ENCODE assay signal across 9 cellular contexts in the genomic region with DNA sequence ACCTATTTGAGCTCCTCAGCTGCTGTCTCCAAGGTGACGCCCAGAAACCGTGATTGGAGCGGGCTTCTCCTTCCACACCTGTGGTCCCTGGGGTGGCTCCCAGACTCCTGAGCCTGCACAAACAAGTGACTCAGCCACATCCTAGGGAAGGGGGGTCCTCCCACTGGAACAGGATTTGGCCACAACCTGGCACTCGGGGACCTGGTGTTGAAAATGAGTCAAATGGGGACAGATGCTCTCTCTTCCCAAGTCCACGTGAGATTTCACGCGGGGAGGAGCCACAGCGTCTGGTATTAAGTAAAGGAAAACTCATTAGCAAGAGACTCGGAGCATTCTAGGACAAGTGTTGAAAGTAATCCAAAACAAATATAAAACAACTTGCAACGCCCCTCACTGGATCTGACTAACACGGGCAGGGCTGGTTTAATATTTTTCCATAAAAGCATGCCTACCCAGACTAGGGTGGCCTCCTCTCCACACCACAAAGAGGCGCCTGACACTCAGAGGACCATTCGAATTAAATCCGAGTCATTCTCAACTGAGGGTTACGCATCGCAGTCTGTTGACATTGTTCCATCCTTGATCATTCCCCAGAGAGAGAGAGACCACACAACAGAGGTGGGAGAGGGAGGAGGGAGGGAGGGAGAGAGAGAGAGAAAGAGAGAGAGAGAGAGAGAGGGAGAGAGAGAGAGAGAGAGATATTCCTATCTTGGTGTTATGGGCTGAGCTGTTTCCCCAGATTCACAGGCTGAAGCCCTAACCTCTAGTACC.
DNase-seq lines count a peak whose midpoint lies in the region; ATAC-seq, FAIRE-seq and TF ChIP-seq lines count a peak whose summit lies in the region.
"Had no signal": no experiment of that assay in that cellular context is flagged by ENCODE, and none has a peak within 500 bp of the region (broad histone marks: within the 10 kb centered on the region; RNA-seq: fewer than 3 reads in every experiment).

No MANE protein-coding gene starts in this region.

- H3K23ac ChIP-seq in trophoblast cell (ENCODE audit: low read length) = no peak overlapping the region

- H3K27ac ChIP-seq in GM12878 (ENCODE audit: control insufficient read depth, insufficient read depth) (peak overlapping the region; percentile 22; the same call in 1 of the 2 replicates), uterus (peak overlapping the region; percentile 31 to 74), trophoblast cell (ENCODE audit: low read depth, low read length) (no peak overlapping the region)

- ATAC-seq in GM12878 (no peak), left colon (peak; percentile 63)

- no peaks in the 10 kb centered on the region for H3K9me3 ChIP-seq in GM12878 (replicated peaks; ENCODE audit: control insufficient read depth, insufficient read depth, low read length)
- no peaks in the 10 kb centered on the region for H3K9me3 ChIP-seq in uterus
- H3K9me3 ChIP-seq in trophoblast cell (ENCODE audit: insufficient read depth, low read depth, low read length) = no peaks in the 10 kb centered on the region

- no peak for TF ChIP-seq CTCF in GM12878 (IDR thresholded peaks at IDR 0.05 in 2 of 3, conservative IDR thresholded peaks at IDR 0.05 in 1 of 3; ENCODE audit: control insufficient read depth in 2 of 3, extremely low read depth in 1 of 3, insufficient read depth in 1 of 3, low read depth in 3 of 3, low read length in 3 of 3)
- peak in 3 of 4 experiments; percentile 4 to 47 (median 9) for TF ChIP-seq CTCF in uterus (IDR thresholded peaks at IDR 0.05)

- no peak for TF ChIP-seq RAD21 in GM12878 (IDR thresholded peaks at IDR 0.05; ENCODE audit: insufficient read depth, low read depth, low read length)

- FAIRE-seq in GM12878 (lab: Jason Lieb, UNC) = no peak

- no peak overlapping the region for H2BK5ac ChIP-seq in trophoblast cell (ENCODE audit: low read depth, low read length, poor library complexity)

- SMC1A ChIA-PET in GM12878 (lab: Charles Lee; ENCODE audit: uncharacterized antibody, unreplicated experiment) = interaction anchor here (0.6 to 9.6 kb wide), 8 partner anchors 12 to 223 kb away, joined by 3 to 205 read pairs (median 32); a partner anchor contains a TSS

- no TSS peak for BruUV-seq in GM12878 (replicated peaks; lab: Mats Ljungman, UMichigan)

- WGBS in GM12878 (ENCODE audit: insufficient coverage, insufficient replicate concordance, low lambda C conversion rate, missing lambda C conversion rate) = 96% methylated on average over 16 of the region's 16 CpGs
- no CpG with 5 or more reads among the region's 16 CpGs for WGBS in trophoblast cell (ENCODE audit: extremely low coverage, insufficient coverage, insufficient read length)

- TF ChIP-seq POLR2A in GM12878 (IDR thresholded peaks at IDR 0.05; ENCODE audit: low read depth, low read length) (no peak), uterus (IDR thresholded peaks at IDR 0.05) (no peak)

- no peak overlapping the region for H4K12ac ChIP-seq in trophoblast cell (ENCODE audit: low read depth, low read length)

- H2AFZ ChIP-seq in GM12878 (ENCODE audit: control insufficient read depth, low read depth, low read length) (no peak overlapping the region), trophoblast cell (ENCODE audit: insufficient read depth, low read length, poor library complexity) (no peak overlapping the region)

- H3K79me2 ChIP-seq in GM12878 (ENCODE audit: control insufficient read depth, insufficient read depth, low read length) (peaks cover 28% of the 10 kb centered on the region), trophoblast cell (ENCODE audit: control insufficient read depth, insufficient read depth, low read length, poor library complexity) (no peaks in the 10 kb centered on the region)

- H3K4me2 ChIP-seq in GM12878 (ENCODE audit: control insufficient read depth, insufficient read depth) (no peak overlapping the region), trophoblast cell (ENCODE audit: low read length) (no peak overlapping the region)

- peaks cover 6 to 15% of the 10 kb centered on the region in 2 experiments; a peak in 3 of 4 replicates for H3K36me3 ChIP-seq in GM12878 (ENCODE audit: control insufficient read depth in 2 of 2, insufficient read depth in 2 of 2, low read length in 1 of 2)
- H3K36me3 ChIP-seq in uterus = no peaks in the 10 kb centered on the region
- H3K36me3 ChIP-seq in trophoblast cell (ENCODE audit: control insufficient read depth in 1 of 2, insufficient read depth in 2 of 2, low read length in 2 of 2) = no peaks in the 10 kb centered on the region

- H3K14ac ChIP-seq in trophoblast cell (ENCODE audit: low read length) = no peak overlapping the region

- RAD21 ChIA-PET in GM12878 (lab: Charles Lee; ENCODE audit: unreplicated experiment) = interaction anchor here (1.9 kb wide), 1 partner anchor 12 kb away, joined by 7 read pairs; no protein-coding TSS in a partner anchor

- no peak overlapping the region for H2BK12ac ChIP-seq in trophoblast cell (ENCODE audit: low read length)

- H3K9ac ChIP-seq in GM12878 (ENCODE audit: control insufficient read depth, insufficient read depth, low read length) (no peak overlapping the region), trophoblast cell (ENCODE audit: low read length) (no peak overlapping the region)

- no peak overlapping the region for H2BK120ac ChIP-seq in trophoblast cell (ENCODE audit: insufficient read depth, low read length, poor library complexity)

- H4K8ac ChIP-seq in trophoblast cell (ENCODE audit: low read depth, low read length) = no peak overlapping the region

- DNase-seq in NCI-H2196 (lab: John Stamatoyannopoulos, UW; ENCODE audit: unreplicated experiment) (peak; percentile 53), NCI-H2196 treated with DMSO at 0.1 percent for 48 hours (lab: John Stamatoyannopoulos, UW; ENCODE audit: unreplicated experiment) (no peak), GM12878 (ENCODE audit: low read depth, low spot score) (no peak), left colon (peak; percentile 55 to 84), uterus (peak; percentile 57 to 65), putamen (ENCODE audit: low spot score) (no peak), trophoblast cell (no peak), pons (ENCODE audit: low spot score) (no peak)
- DNase-seq: CD4-positive, CD25-positive, alpha-beta regulatory T cell had no signal

- H3K4me3 ChIP-seq in GM12878 = no peak overlapping the region
- H3K4me3 ChIP-seq in uterus = no peak overlapping the region
- no peak overlapping the region for H3K4me3 ChIP-seq in trophoblast cell (ENCODE audit: low read depth, low read length)

- H4K91ac ChIP-seq in trophoblast cell (ENCODE audit: low read depth, low read length) = no peak overlapping the region

- H3K27me3 ChIP-seq in GM12878 (replicated peaks in 1 of 2; ENCODE audit: control insufficient read depth in 2 of 2, insufficient read depth in 2 of 2, low read length in 1 of 2) = no peaks in the 10 kb centered on the region
- no peaks in the 10 kb centered on the region for H3K27me3 ChIP-seq in uterus
- no peaks in the 10 kb centered on the region for H3K27me3 ChIP-seq in trophoblast cell (ENCODE audit: insufficient read depth, low read length)

- no peak overlapping the region for H3K18ac ChIP-seq in trophoblast cell (ENCODE audit: low read length)

- no peaks in the 10 kb centered on the region for H4K20me1 ChIP-seq in GM12878 (ENCODE audit: control insufficient read depth, insufficient read depth)

- H3K4me1 ChIP-seq in GM12878 (ENCODE audit: control insufficient read depth, insufficient read depth, low read length) (peaks cover 45% of the 10 kb centered on the region), uterus (peaks cover 0 to 15% of the 10 kb centered on the region in 2 donors), trophoblast cell (ENCODE audit: control insufficient read depth in 1 of 2, insufficient read depth in 2 of 2, low read length in 2 of 2) (peaks cover 10 to 11% of the 10 kb centered on the region in 2 experiments)

- no peak for TF ChIP-seq EP300 in GM12878 (IDR thresholded peaks at IDR 0.05; ENCODE audit: borderline replicate concordance in 1 of 2, control insufficient read depth in 1 of 2, low read depth in 2 of 2, low read length in 2 of 2)

- H2AK5ac ChIP-seq in trophoblast cell (ENCODE audit: low read length) = no peak overlapping the region

- no peak overlapping the region for H3K4ac ChIP-seq in trophoblast cell (ENCODE audit: low read depth, low read length)

- no peaks in the 10 kb centered on the region for H3K79me1 ChIP-seq in trophoblast cell (ENCODE audit: low read length)

- CTCF ChIA-PET in GM12878 (lab: Yijun Ruan, JAX) = interaction anchor here (1.0 to 5.7 kb wide), 6 partner anchors 32 to 212 kb away, joined by 3 to 82 read pairs (median 17); a partner anchor contains a TSS

- POLR2A ChIA-PET in GM12878 (lab: Charles Lee) = interaction anchor here (0.9 to 8.4 kb wide), 2 partner anchors 16 to 97 kb away, joined by 3 to 116 read pairs; no protein-coding TSS in a partner anchor

- intact Hi-C loops in GM12878 (cut with micrococcal nuclease; ENCODE audit: unreplicated experiment) (no loop called here), left colon (cut with DNase I, micrococcal nuclease) (no loop called here), uterus (cut with DNase I; ENCODE audit: low total_unique reads) (no loop called here)

- in situ Hi-C loops in GM12878 (cut with MboI) = no loop called here

TF ChIP-seq in GM12878, 131 proteins besides CTCF, POLR2A, EP300 and RAD21:
- no peak for TF ChIP-seq CHD4 (IDR thresholded peaks at IDR 0.05)
- TF ChIP-seq, protein P1, sequence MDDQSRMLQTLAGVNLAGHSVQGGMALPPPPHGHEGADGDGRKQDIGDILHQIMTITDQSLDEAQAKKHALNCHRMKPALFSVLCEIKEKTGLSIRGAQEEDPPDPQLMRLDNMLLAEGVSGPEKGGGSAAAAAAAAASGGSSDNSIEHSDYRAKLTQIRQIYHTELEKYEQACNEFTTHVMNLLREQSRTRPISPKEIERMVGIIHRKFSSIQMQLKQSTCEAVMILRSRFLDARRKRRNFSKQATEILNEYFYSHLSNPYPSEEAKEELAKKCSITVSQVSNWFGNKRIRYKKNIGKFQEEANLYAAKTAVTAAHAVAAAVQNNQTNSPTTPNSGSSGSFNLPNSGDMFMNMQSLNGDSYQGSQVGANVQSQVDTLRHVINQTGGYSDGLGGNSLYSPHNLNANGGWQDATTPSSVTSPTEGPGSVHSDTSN (IDR thresholded peaks at IDR 0.05; ENCODE audit: insufficient replicate concordance, low read depth, low read length) = no peak
TF ChIP-seq in GM12878: peak in this region for 0.

Comparison
In these comparisons a context has a peak if more than half of its experiments do, and no peak if none do; other contexts are left out.
1. DNase-seq: peak in NCI-H2196 (single experiment), left colon (2 of 2) and uterus (2 of 2); none in NCI-H2196 treated with DMSO at 0.1 percent for 48 hours (single experiment), GM12878 (single experiment), putamen (single experiment), trophoblast cell (0 of 2) and pons (single experiment).
2. CTCF ChIP-seq: peak in uterus (3 of 4); none in GM12878 (0 of 3).